Comparison of ENCODE assay signal across 1 cellular context in the genomic region with DNA sequence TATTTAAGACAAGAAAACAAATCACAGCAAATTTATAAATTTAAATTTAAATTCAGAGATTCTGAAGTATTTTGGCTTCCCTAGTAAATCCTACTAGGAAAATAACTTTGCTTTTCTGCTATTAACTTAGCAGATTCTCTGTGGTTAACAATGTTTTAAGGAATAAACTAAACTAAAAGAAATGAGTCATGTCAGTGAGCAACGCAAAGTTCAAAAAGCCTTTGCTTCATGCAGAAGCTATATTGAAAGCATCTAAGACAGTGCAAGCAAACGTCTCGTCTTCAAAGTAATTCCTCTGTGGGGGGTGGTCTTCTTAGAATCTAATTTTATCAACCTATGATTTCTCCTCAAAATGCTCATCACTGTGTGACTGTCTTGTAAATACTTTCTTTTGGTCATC.
TF ChIP-seq lines count a peak whose summit lies in the region.

No MANE protein-coding gene starts in this region.

TF ChIP-seq in SK-N-SH, 30 proteins besides CTCF, POLR2A, EP300 and RAD21 (continued from another document):
- TF ChIP-seq, protein P1, sequence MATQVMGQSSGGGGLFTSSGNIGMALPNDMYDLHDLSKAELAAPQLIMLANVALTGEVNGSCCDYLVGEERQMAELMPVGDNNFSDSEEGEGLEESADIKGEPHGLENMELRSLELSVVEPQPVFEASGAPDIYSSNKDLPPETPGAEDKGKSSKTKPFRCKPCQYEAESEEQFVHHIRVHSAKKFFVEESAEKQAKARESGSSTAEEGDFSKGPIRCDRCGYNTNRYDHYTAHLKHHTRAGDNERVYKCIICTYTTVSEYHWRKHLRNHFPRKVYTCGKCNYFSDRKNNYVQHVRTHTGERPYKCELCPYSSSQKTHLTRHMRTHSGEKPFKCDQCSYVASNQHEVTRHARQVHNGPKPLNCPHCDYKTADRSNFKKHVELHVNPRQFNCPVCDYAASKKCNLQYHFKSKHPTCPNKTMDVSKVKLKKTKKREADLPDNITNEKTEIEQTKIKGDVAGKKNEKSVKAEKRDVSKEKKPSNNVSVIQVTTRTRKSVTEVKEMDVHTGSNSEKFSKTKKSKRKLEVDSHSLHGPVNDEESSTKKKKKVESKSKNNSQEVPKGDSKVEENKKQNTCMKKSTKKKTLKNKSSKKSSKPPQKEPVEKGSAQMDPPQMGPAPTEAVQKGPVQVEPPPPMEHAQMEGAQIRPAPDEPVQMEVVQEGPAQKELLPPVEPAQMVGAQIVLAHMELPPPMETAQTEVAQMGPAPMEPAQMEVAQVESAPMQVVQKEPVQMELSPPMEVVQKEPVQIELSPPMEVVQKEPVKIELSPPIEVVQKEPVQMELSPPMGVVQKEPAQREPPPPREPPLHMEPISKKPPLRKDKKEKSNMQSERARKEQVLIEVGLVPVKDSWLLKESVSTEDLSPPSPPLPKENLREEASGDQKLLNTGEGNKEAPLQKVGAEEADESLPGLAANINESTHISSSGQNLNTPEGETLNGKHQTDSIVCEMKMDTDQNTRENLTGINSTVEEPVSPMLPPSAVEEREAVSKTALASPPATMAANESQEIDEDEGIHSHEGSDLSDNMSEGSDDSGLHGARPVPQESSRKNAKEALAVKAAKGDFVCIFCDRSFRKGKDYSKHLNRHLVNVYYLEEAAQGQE (IDR thresholded peaks at IDR 0.05; ENCODE audit: low read depth, low read length) = no peak
- TF ChIP-seq, protein P2, sequence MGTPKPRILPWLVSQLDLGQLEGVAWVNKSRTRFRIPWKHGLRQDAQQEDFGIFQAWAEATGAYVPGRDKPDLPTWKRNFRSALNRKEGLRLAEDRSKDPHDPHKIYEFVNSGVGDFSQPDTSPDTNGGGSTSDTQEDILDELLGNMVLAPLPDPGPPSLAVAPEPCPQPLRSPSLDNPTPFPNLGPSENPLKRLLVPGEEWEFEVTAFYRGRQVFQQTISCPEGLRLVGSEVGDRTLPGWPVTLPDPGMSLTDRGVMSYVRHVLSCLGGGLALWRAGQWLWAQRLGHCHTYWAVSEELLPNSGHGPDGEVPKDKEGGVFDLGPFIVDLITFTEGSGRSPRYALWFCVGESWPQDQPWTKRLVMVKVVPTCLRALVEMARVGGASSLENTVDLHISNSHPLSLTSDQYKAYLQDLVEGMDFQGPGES (IDR thresholded peaks at IDR 0.05; ENCODE audit: low read depth, low read length) = no peak
- TF ChIP-seq FOXJ3 (CRISPR knock-in tag; IDR thresholded peaks at IDR 0.05) (no peak), MEF2A (IDR thresholded peaks at IDR 0.05; ENCODE audit: borderline replicate concordance, low read depth) (no peak), SMC3 (IDR thresholded peaks at IDR 0.05; ENCODE audit: low read depth, low read length) (no peak), RCOR1 (IDR thresholded peaks at IDR 0.05; ENCODE audit: low read length) (no peak), MXI1 (IDR thresholded peaks at IDR 0.05; ENCODE audit: low read depth, low read length) (no peak), POLR2AphosphoS5 (IDR thresholded peaks at IDR 0.05; ENCODE audit: low read depth, low read length) (no peak), FOXM1 (IDR thresholded peaks at IDR 0.05; ENCODE audit: low read depth) (no peak), YY1 (IDR thresholded peaks at IDR 0.05; ENCODE audit: low read depth) (no peak)
- TF ChIP-seq, protein P3, sequence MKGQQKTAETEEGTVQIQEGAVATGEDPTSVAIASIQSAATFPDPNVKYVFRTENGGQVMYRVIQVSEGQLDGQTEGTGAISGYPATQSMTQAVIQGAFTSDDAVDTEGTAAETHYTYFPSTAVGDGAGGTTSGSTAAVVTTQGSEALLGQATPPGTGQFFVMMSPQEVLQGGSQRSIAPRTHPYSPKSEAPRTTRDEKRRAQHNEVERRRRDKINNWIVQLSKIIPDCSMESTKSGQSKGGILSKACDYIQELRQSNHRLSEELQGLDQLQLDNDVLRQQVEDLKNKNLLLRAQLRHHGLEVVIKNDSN (IDR thresholded peaks at IDR 0.05; ENCODE audit: borderline replicate concordance, low read depth) = no peak
- TF ChIP-seq, protein P4, sequence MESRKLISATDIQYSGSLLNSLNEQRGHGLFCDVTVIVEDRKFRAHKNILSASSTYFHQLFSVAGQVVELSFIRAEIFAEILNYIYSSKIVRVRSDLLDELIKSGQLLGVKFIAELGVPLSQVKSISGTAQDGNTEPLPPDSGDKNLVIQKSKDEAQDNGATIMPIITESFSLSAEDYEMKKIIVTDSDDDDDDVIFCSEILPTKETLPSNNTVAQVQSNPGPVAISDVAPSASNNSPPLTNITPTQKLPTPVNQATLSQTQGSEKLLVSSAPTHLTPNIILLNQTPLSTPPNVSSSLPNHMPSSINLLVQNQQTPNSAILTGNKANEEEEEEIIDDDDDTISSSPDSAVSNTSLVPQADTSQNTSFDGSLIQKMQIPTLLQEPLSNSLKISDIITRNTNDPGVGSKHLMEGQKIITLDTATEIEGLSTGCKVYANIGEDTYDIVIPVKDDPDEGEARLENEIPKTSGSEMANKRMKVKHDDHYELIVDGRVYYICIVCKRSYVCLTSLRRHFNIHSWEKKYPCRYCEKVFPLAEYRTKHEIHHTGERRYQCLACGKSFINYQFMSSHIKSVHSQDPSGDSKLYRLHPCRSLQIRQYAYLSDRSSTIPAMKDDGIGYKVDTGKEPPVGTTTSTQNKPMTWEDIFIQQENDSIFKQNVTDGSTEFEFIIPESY (IDR thresholded peaks at IDR 0.05; ENCODE audit: borderline replicate concordance, low read depth) = no peak
